Comparison of ENCODE assay signal across 8 cellular contexts in genomic region chr3:170869645-170870593, GRCh38. TPM values are rescaled to one million over a fixed set of nuclear protein-coding genes. Genes with fewer than 3 reads are reported as not detected.
DNase-seq lines count a peak whose midpoint lies in the region; ATAC-seq and TF ChIP-seq lines count a peak whose summit lies in the region.

Gene RPL22L1, minus strand, starts transcription at chr3:170870195. Its CDS starts 28 bp downstream, at chr3:170870167.

- peak within 1 kb of the TSS; percentile 76 for H2AFZ ChIP-seq in PC-3 (ENCODE audit: low read length)

- WGBS in urinary bladder = under 1% methylated on average over 59 of the region's 59 CpGs

- peak; percentile 97 for ATAC-seq in HG02571 (IDR thresholded peaks at IDR 0.05; ENCODE audit: unreplicated experiment)
- ATAC-seq in PC-3 = peak; percentile 95
- ATAC-seq in activated naive CD4-positive, alpha-beta T cell treated with anti-CD3 and anti-CD28 coated beads, Interleukin-2, amount 50 U/mL, for 72 hours = peak; percentile 95 to 99
- peak; percentile 99 for ATAC-seq in Right ventricle myocardium superior (ENCODE audit: poor library complexity)

- CTCF ChIA-PET in GM10248 (lab: Yijun Ruan, JAX) (interaction anchor here (0.8 to 1.9 kb wide), 6 partner anchors 16 to 696 kb away, joined by 3 to 8 read pairs (median 4); no protein-coding TSS in a partner anchor), PC-3 (lab: Charles Lee) (interaction anchor here (1.1 to 1.3 kb wide), 3 partner anchors 59 to 456 kb away, joined by 3 to 5 read pairs (median 4); no protein-coding TSS in a partner anchor)

- H3K36me3 Mint-ChIP-seq in activated naive CD4-positive, alpha-beta T cell treated with anti-CD3 and anti-CD28 coated beads, Interleukin-2, amount 50 U/mL, for 72 hours = peaks cover 24 to 40% of the 10 kb centered on the region in 2 donors

- H3K9me2 ChIP-seq in PC-3 (replicated peaks; ENCODE audit: low read length) = no peaks in the 10 kb centered on the region

- peaks cover 41% of the 10 kb centered on the region for H3K79me2 ChIP-seq in PC-3 (ENCODE audit: low read length)

- peaks cover 31% of the 10 kb centered on the region for H3F3A ChIP-seq in PC-3 (ENCODE audit: low read length, unreplicated experiment)

- no peaks in the 10 kb centered on the region for H3K27me3 ChIP-seq in PC-3 (ENCODE audit: low read length)

- H3K27ac ChIP-seq in PC-3 (ENCODE audit: low read length) = peak within 1 kb of the TSS; percentile 71
- H3K27ac ChIP-seq in urinary bladder (ENCODE audit: low read depth) = peak within 1 kb of the TSS; percentile 72

- peaks cover 0 to 5% of the 10 kb centered on the region in 2 donors for H3K9me3 Mint-ChIP-seq in activated naive CD4-positive, alpha-beta T cell treated with anti-CD3 and anti-CD28 coated beads, Interleukin-2, amount 50 U/mL, for 72 hours

- peak; percentile 19 for TF ChIP-seq CTCF in GM10248 (IDR thresholded peaks at IDR 0.05; ENCODE audit: control extremely low read depth, extremely low read depth, low read depth, missing control alignments)
- TF ChIP-seq CTCF in PC-3 (conservative IDR thresholded peaks at IDR 0.05; ENCODE audit: low read depth, low read length) = no peak; the same call in 1 of the 2 replicates

- POLR2A ChIA-PET in GM10248 (lab: Yijun Ruan, JAX) = interaction anchor here (0.8 to 1.2 kb wide), 3 partner anchors 16 to 591 kb away, joined by 3 to 4 read pairs (median 3); no protein-coding TSS in a partner anchor
- POLR2A ChIA-PET in PC-3 (lab: Charles Lee; ENCODE audit: unreplicated experiment) = interaction anchor here (0.6 to 1.0 kb wide), 10 partner anchors 17 to 1412 kb away, joined by 3 to 16 read pairs (median 4); no protein-coding TSS in a partner anchor

- intact Hi-C loops in PC-3 (cut with micrococcal nuclease) (loop anchor here (5.0 kb wide), 1 partner anchor 37 kb away; the partner anchor contains the start of gene EIF5A2), Right ventricle myocardium superior (cut with DNase I) (no loop called here), posterior vena cava (cut with DNase I) (no loop called here)

- DNase-seq in GM10248 (ENCODE audit: extremely low spot score) = peak; percentile 92
- peak; percentile 98 for DNase-seq in PC-3
- DNase-seq in activated naive CD4-positive, alpha-beta T cell treated with anti-CD3 and anti-CD28 coated beads, Interleukin-2, amount 50 U/mL, for 72 hours (ENCODE audit: low spot score in 2 of 2) = peak; percentile 90 to 95
- peak; percentile 97 for DNase-seq in Right ventricle myocardium superior
- peak; percentile 98 for DNase-seq in posterior vena cava (ENCODE audit: low spot score)
- no peak for DNase-seq in UCSD-AML1 (lab: John Stamatoyannopoulos, UW; ENCODE audit: unreplicated experiment)

- H3K4me1 ChIP-seq in PC-3 (ENCODE audit: insufficient read depth, low read length) = peaks cover 20% of the 10 kb centered on the region
- no peaks in the 10 kb centered on the region for H3K4me1 ChIP-seq in urinary bladder (ENCODE audit: insufficient read depth)

- peaks cover 34% of the 10 kb centered on the region for H3K36me3 ChIP-seq in PC-3 (ENCODE audit: low read depth, low read length)
- H3K36me3 ChIP-seq in urinary bladder (ENCODE audit: insufficient read depth) = peaks cover 4% of the 10 kb centered on the region

- H3K9ac ChIP-seq in PC-3 (ENCODE audit: low read length) = peak within 1 kb of the TSS; percentile 98

- H4K20me1 ChIP-seq in PC-3 (ENCODE audit: low read length) = peaks cover 41% of the 10 kb centered on the region

- H3K4me2 ChIP-seq in PC-3 (ENCODE audit: low read length) = peak within 1 kb of the TSS; percentile 80

- no peaks in the 10 kb centered on the region for H3K9me3 ChIP-seq in PC-3 (ENCODE audit: low read length)

- TSS peak; percentile 66 for BruUV-seq in PC-3 (replicated peaks; lab: Mats Ljungman, UMichigan)

- peak within 1 kb of the TSS; percentile 97 to 98 for H3K27ac Mint-ChIP-seq in activated naive CD4-positive, alpha-beta T cell treated with anti-CD3 and anti-CD28 coated beads, Interleukin-2, amount 50 U/mL, for 72 hours

- peak within 1 kb of the TSS; percentile 93 for H3K4me3 ChIP-seq in PC-3 (ENCODE audit: low read length)
- H3K4me3 ChIP-seq in urinary bladder (ENCODE audit: low read depth, low read length) = peak within 1 kb of the TSS; percentile 70

RNA-seq across cellular contexts. Expression of gene RPL22L1, which starts in this region (rescaled TPM):
- total RNA-seq in PC-3 (2014; rRNA removed) (40.0 and 44.9 TPM in 2 replicates), Right ventricle myocardium superior (8.0 TPM), posterior vena cava (10 to 100 TPM; 61.2 to 62.1 TPM), urinary bladder (39.5 TPM)
- 100 to 1,000 TPM; 101 to 314 TPM for total RNA-seq in activated naive CD4-positive, alpha-beta T cell treated with anti-CD3 and anti-CD28 coated beads, Interleukin-2, amount 50 U/mL, for 72 hours
- 69.3 TPM for polyA plus RNA-seq in urinary bladder
